ENCODE assay signal across 17 cellular contexts in the genomic region with DNA sequence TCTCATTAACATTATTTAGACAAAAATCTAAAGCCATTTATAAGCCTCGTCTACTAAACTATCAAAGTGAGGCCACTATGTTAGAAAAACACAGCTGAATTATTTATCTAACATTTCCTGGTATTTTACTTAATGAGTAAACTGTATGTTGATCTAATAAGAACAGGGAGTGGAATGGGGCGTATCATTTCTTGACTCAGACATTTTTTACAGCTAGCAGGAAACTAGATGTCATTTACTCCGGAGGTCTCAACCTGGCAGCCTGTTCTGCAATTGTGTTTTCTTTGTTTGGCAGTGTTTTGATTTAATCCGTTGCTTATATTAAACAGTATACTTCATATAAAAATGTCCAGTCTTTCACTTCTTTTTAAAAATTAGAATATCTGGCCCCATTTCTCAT.
DNase-seq lines count a peak whose midpoint lies in the region; ATAC-seq and TF ChIP-seq lines count a peak whose summit lies in the region.
"Had no signal": no experiment of that assay in that cellular context is flagged by ENCODE, and none has a peak within 500 bp of the region (broad histone marks: within the 10 kb centered on the region; RNA-seq: fewer than 3 reads in every experiment).

No MANE protein-coding gene starts in this region.

- H3K27ac ChIP-seq in body of pancreas (peak overlapping the region in 1 of 4 donors; percentile 57), foreskin keratinocyte (no peak overlapping the region), heart right ventricle (no peak overlapping the region)
- H3K27ac ChIP-seq: BLaER1 treated with 17β-estradiol and CSF1 and Interleukin-3, amounts not matched to agents 10 nM and 100 nM; parathyroid adenoma had no signal

- H3K4me1 ChIP-seq in body of pancreas (no peaks in the 10 kb centered on the region), foreskin keratinocyte (peaks cover 10% of the 10 kb centered on the region), heart right ventricle (peaks cover 0 to 10% (median 0%) of the 10 kb centered on the region in 9 donors)
- H3K4me1 ChIP-seq: BLaER1 treated with 17β-estradiol and CSF1 and Interleukin-3, amounts not matched to agents 10 nM and 100 nM; parathyroid adenoma had no signal

- H3K9me3 ChIP-seq in body of pancreas (no peaks in the 10 kb centered on the region), heart right ventricle (peaks cover 0 to 10% (median 0%) of the 10 kb centered on the region in 11 donors)
- H3K9me3 ChIP-seq: BLaER1 treated with 17β-estradiol and CSF1 and Interleukin-3, amounts not matched to agents 10 nM and 100 nM had no signal

- no peak for TF ChIP-seq POLR2A in body of pancreas (IDR thresholded peaks at IDR 0.05)

- H3K27me3 ChIP-seq in body of pancreas (no peaks in the 10 kb centered on the region), foreskin keratinocyte (no peaks in the 10 kb centered on the region), heart right ventricle (no peaks in the 10 kb centered on the region)
- H3K27me3 ChIP-seq: BLaER1 treated with 17β-estradiol and CSF1 and Interleukin-3, amounts not matched to agents 10 nM and 100 nM had no signal

- DNase-seq in HT-29 (ENCODE audit: low spot score), result peak; percentile 49
- peak in 1 of 4 donors; percentile 8 for DNase-seq in body of pancreas
- peak; percentile 16 to 47 for DNase-seq in foreskin keratinocyte
- peak; percentile 95 for DNase-seq in renal cortical epithelial cell (ENCODE audit: low read depth)
- no peak for DNase-seq in NK-92 (lab: John Stamatoyannopoulos, UW; ENCODE audit: unreplicated experiment)
- no peak for DNase-seq in GM03348 (ENCODE audit: low spot score)
- no peak for DNase-seq in heart right ventricle
- DNase-seq in inferior parietal cortex (ENCODE audit: extremely low spot score), result no peak
- DNase-seq: activated CD4-positive, alpha-beta T cell treated with anti-CD3 and anti-CD28 coated beads, Interleukin-2, amount 50 U/mL, for 1 hour; activated naive CD8-positive, alpha-beta T cell treated with anti-CD3 and anti-CD28 coated beads, Interleukin-2, amount 50 U/mL, for 24 hours; activated T-cell treated with anti-CD3 and anti-CD28 coated beads, Interleukin-2, amount 50 U/mL, for 24 hours; DMS79; MV-4-11; Right ventricle myocardium superior; T-helper 9 cell had no signal

- H3K36me3 ChIP-seq in body of pancreas (replicated peaks in 1 of 2; ENCODE audit: insufficient read depth in 1 of 2, low read depth in 2 of 2) (no peaks in the 10 kb centered on the region), heart right ventricle (no peaks in the 10 kb centered on the region)
- H3K36me3 ChIP-seq: BLaER1 treated with 17β-estradiol and CSF1 and Interleukin-3, amounts not matched to agents 10 nM and 100 nM had no signal

- TF ChIP-seq CTCF in body of pancreas (IDR thresholded peaks at IDR 0.05) (no peak), foreskin keratinocyte (conservative IDR thresholded peaks at IDR 0.05) (no peak), heart right ventricle (IDR thresholded peaks at IDR 0.05) (no peak)

- ATAC-seq in body of pancreas, result peak; percentile 70
- ATAC-seq in foreskin keratinocyte, result no peak
- no peak for ATAC-seq in heart right ventricle
- ATAC-seq: activated naive CD8-positive, alpha-beta T cell treated with anti-CD3 and anti-CD28 coated beads, Interleukin-2, amount 50 U/mL, for 24 hours had no signal

- WGBS in body of pancreas, 2 donors, result 29 to 49% methylated on average over 4 of the region's 4 CpGs
- WGBS in heart right ventricle, 2 donors, result 57 to 58% methylated on average over 4 of the region's 4 CpGs

- intact Hi-C loops in body of pancreas (cut with DNase I) (no loop called here), heart right ventricle (cut with DNase I) (loop anchor here in 1 of 10 donors (5.0 kb wide), 2 partner anchors 50 to 120 kb away; no protein-coding TSS in a partner anchor)

- H3K4me3 ChIP-seq in body of pancreas, result no peak overlapping the region
- no peak overlapping the region for H3K4me3 ChIP-seq in heart right ventricle
- H3K4me3 ChIP-seq: BLaER1 treated with 17β-estradiol and CSF1 and Interleukin-3, amounts not matched to agents 10 nM and 100 nM had no signal

Comparison
In these comparisons a context has a peak if more than half of its experiments do, and no peak if none do; other contexts are left out.
1. DNase-seq: peak in HT-29 (single experiment), foreskin keratinocyte (2 of 2) and renal cortical epithelial cell (single experiment); none in NK-92 (single experiment), GM03348 (single experiment), heart right ventricle (0 of 2) and inferior parietal cortex (single experiment).